Comparison of ENCODE assay signal across 8 cellular contexts in genomic region chr9:78296893-78297671, GRCh38. TPM values are rescaled to one million over a fixed set of nuclear protein-coding genes. Genes with fewer than 3 reads are reported as not detected.
DNase-seq lines count a peak whose midpoint lies in the region; ATAC-seq and TF ChIP-seq lines count a peak whose summit lies in the region.

PSAT1 (plus strand) TSS chr9:78297125; CDS start chr9:78297211, 86 bp downstream.

- H3K4me1 ChIP-seq in trophoblast cell (ENCODE audit: control insufficient read depth in 1 of 2, insufficient read depth in 2 of 2, low read length in 2 of 2), result peaks cover 0 to 9% of the 10 kb centered on the region in 2 experiments
- H3K4me1 ChIP-seq in transverse colon, result peaks cover 0 to 29% (median 26%) of the 10 kb centered on the region in 4 donors

- peaks cover 12% of the 10 kb centered on the region for H3K79me1 ChIP-seq in trophoblast cell (ENCODE audit: low read length)

- no peaks in the 10 kb centered on the region for H3K36me3 ChIP-seq in trophoblast cell (ENCODE audit: control insufficient read depth in 1 of 2, insufficient read depth in 2 of 2, low read length in 2 of 2)
- H3K36me3 ChIP-seq in transverse colon, result no peaks in the 10 kb centered on the region

- no peak within 1 kb of the TSS for H3K23ac ChIP-seq in trophoblast cell (ENCODE audit: low read length)

- H3K4me3 ChIP-seq in GM12875 (ENCODE audit: low read depth, low read length) (peak within 1 kb of the TSS; percentile 72), trophoblast cell (ENCODE audit: low read depth, low read length) (peak within 1 kb of the TSS; percentile 84), transverse colon (peak within 1 kb of the TSS; percentile 22 to 65 (median 49))

- H3K9ac ChIP-seq in trophoblast cell (ENCODE audit: low read length), result peak within 1 kb of the TSS; percentile 67

- H3K27me3 ChIP-seq in trophoblast cell (ENCODE audit: insufficient read depth, low read length) (no peaks in the 10 kb centered on the region), transverse colon (peaks cover 25% of the 10 kb centered on the region)

- no CpG with 5 or more reads among the region's 76 CpGs for WGBS in trophoblast cell (ENCODE audit: extremely low coverage, insufficient coverage, insufficient read length)
- WGBS in transverse colon (ENCODE audit: low coverage in 1 of 2), 2 donors, result 0% methylated on average over 30 of the region's 76 CpGs; no CpG with 5 or more reads in 1 of the 2 donors

- no peak within 1 kb of the TSS for H2BK12ac ChIP-seq in trophoblast cell (ENCODE audit: low read length)

- peak within 1 kb of the TSS; percentile 53 for H2BK120ac ChIP-seq in trophoblast cell (ENCODE audit: insufficient read depth, low read length, poor library complexity)

- H3K4me2 ChIP-seq in trophoblast cell (ENCODE audit: low read length), result peak within 1 kb of the TSS; percentile 99

- H3K4ac ChIP-seq in trophoblast cell (ENCODE audit: low read depth, low read length), result peak within 1 kb of the TSS; percentile 57

- TF ChIP-seq EP300 in transverse colon (IDR thresholded peaks at IDR 0.05; ENCODE audit: low read depth), result no peak

- intact Hi-C loops in cardiac septum (cut with DNase I) (no loop called here), transverse colon (cut with DNase I; ENCODE audit: low total_unique reads) (no loop called here)

- in situ Hi-C loops in transverse colon (cut with MboI; ENCODE audit: low pct_ligation_motif_present in 1 of 4, low pct_unique_long_range_greater_than_20kb in 1 of 4, low sequenced_read_pairs in 3 of 4), result no loop called here

- TF ChIP-seq CTCF in GM12875 (IDR thresholded peaks at IDR 0.05; ENCODE audit: borderline replicate concordance, insufficient read depth, low read depth, low read length) (no peak), transverse colon (IDR thresholded peaks at IDR 0.05) (no peak)

- H2BK5ac ChIP-seq in trophoblast cell (ENCODE audit: low read depth, low read length, poor library complexity), result peak within 1 kb of the TSS; percentile 33

- H3K18ac ChIP-seq in trophoblast cell (ENCODE audit: low read length), result peak within 1 kb of the TSS; percentile 67

- DNase-seq in NCI-H1417 treated with DMSO at 0.1 percent for 48 hours (lab: John Stamatoyannopoulos, UW) (peak; percentile 65), SW 1271 (lab: John Stamatoyannopoulos, UW) (peak; percentile 85 to 90), cardiac septum (ENCODE audit: low spot score) (peak; percentile 89), trophoblast cell (peak; percentile 93 to 97), transverse colon (peak; percentile 86)
- peak; percentile 76 for DNase-seq in activated naive CD8-positive, alpha-beta T cell treated with anti-CD3 and anti-CD28 coated beads, Interleukin-2, amount 50 U/mL, for 16 hours (ENCODE audit: low read depth, low spot score)

- H2AFZ ChIP-seq in trophoblast cell (ENCODE audit: insufficient read depth, low read length, poor library complexity), result peak within 1 kb of the TSS; percentile 41

- no peak within 1 kb of the TSS for H2AK5ac ChIP-seq in trophoblast cell (ENCODE audit: low read length)

- H3K14ac ChIP-seq in trophoblast cell (ENCODE audit: low read length), result peak within 1 kb of the TSS; percentile 78

- peak within 1 kb of the TSS; percentile 75 for H4K8ac ChIP-seq in trophoblast cell (ENCODE audit: low read depth, low read length)

- TF ChIP-seq POLR2A in transverse colon (IDR thresholded peaks at IDR 0.05), result no peak

- H3K9me3 ChIP-seq in trophoblast cell (ENCODE audit: insufficient read depth, low read depth, low read length) (no peaks in the 10 kb centered on the region), transverse colon (no peaks in the 10 kb centered on the region)

- peaks cover 8% of the 10 kb centered on the region for H3K79me2 ChIP-seq in trophoblast cell (ENCODE audit: control insufficient read depth, insufficient read depth, low read length, poor library complexity)

- H4K91ac ChIP-seq in trophoblast cell (ENCODE audit: low read depth, low read length), result peak within 1 kb of the TSS; percentile 80

- peak within 1 kb of the TSS; percentile 44 for H4K12ac ChIP-seq in trophoblast cell (ENCODE audit: low read depth, low read length)

- ATAC-seq in HG02763 (IDR thresholded peaks at IDR 0.05; ENCODE audit: unreplicated experiment), result peak; percentile 99

- H3K27ac ChIP-seq in trophoblast cell (ENCODE audit: low read depth, low read length) (peak within 1 kb of the TSS; percentile 43), transverse colon (peak within 1 kb of the TSS; percentile 50 to 74 (median 58))

RNA-seq across cellular contexts. Expression of gene PSAT1, which starts in this region (rescaled TPM):
- total RNA-seq in cardiac septum (0.73 TPM), transverse colon (1 to 10 TPM in 3 of 4 donors, not detected in 1; 1.6 to 3.5 (median 2.3) TPM)
- polyA plus RNA-seq in trophoblast cell (2013), result 75.3 and 77.9 TPM in 2 replicates

Comparison
In these comparisons a context has a peak if more than half of its experiments do, and no peak if none do; other contexts are left out.
1. Peak in every context shown above with its lines: DNase-seq, ATAC-seq, H3K4me3 ChIP-seq and H3K27ac ChIP-seq.
2. Peak in DNase-seq in cardiac septum; RNA of the gene not detected or under 1 TPM.